In the genomic region with DNA sequence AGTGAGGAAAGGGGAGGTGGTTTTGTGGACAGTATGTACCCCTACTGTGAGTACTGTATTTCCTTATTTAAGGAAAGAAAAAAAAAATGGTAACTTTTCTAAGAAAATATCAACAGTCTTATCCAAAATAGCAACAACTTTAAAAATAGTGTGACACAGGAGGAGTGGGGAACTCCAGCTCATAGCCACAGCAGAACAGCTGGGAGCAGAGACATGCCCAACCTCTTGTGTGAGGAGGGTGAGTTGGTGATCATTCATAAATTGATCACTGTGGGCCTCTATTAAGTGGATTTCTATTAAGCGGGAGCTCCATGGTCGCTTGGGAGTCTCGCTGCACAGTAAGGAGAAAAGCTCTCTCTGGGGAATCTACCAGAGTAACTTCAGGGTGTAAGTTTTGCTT, we compare ENCODE assay signal across 21 cellular contexts.
"Had no signal": no experiment of that assay in that cellular context is flagged by ENCODE, and none has a peak within 500 bp of the region (broad histone marks: within the 10 kb centered on the region; RNA-seq: fewer than 3 reads in every experiment).

No MANE protein-coding gene starts in this region.

- H3K9me3 ChIP-seq: heart right ventricle, neutrophil, psoas muscle, right lobe of liver, spleen, stomach, thoracic aorta, transverse colon had no signal

- H3K4me1 ChIP-seq: heart right ventricle, right lobe of liver, spleen, stomach, transverse colon had no signal

- H3K4me3 ChIP-seq: coronary artery, dorsolateral prefrontal cortex, heart right ventricle, psoas muscle, right lobe of liver, spleen, stomach, thoracic aorta, transverse colon had no signal

- H3K36me3 ChIP-seq: heart right ventricle, neutrophil, right lobe of liver, spleen, stomach, thoracic aorta, transverse colon had no signal

- DNase-seq: dorsolateral prefrontal cortex; effector CD8-positive, alpha-beta T cell; heart right ventricle; hypothalamus; kidney glomerular epithelial cell; mesendoderm; naive thymus-derived CD8-positive, alpha-beta T cell; psoas muscle; retina; right lobe of liver; spleen; stimulated activated CD4-positive, alpha-beta T cell treated with anti-CD3 and anti-CD28 coated beads, Interleukin-15, amount 100 ng/mL, for 24 hours; stimulated activated CD4-positive, alpha-beta T cell treated with anti-CD3 and anti-CD28 coated beads, Interleukin-1b, Interleukin-23, amount 100 ng/mL, for 48 hours; stimulated activated CD4-positive, alpha-beta T cell treated with anti-CD3 and anti-CD28 coated beads, Interleukin-4, amount 100 ng/mL, for 24 hours; stimulated activated naive CD4-positive, alpha-beta T cell; stomach; substantia nigra; transverse colon had no signal

- H3K27me3 ChIP-seq: dorsolateral prefrontal cortex, heart right ventricle, neutrophil, right lobe of liver, spleen, stomach, transverse colon had no signal

- H3K27ac ChIP-seq: coronary artery, dorsolateral prefrontal cortex, heart right ventricle, neutrophil, psoas muscle, right lobe of liver, spleen, stomach, thoracic aorta, transverse colon had no signal
